Comparison of ENCODE assay signal across 12 cellular contexts in genomic region chr4:115042496-115042895, GRCh38.
DNase-seq lines count a peak whose midpoint lies in the region; ATAC-seq and TF ChIP-seq lines count a peak whose summit lies in the region.
"Had no signal": no experiment of that assay in that cellular context is flagged by ENCODE, and none has a peak within 500 bp of the region (broad histone marks: within the 10 kb centered on the region; RNA-seq: fewer than 3 reads in every experiment).

No MANE protein-coding gene starts in this region.

- ATAC-seq in GM18505 (IDR thresholded peaks at IDR 0.05; ENCODE audit: unreplicated experiment) (peak; percentile 48), HG02798 (IDR thresholded peaks at IDR 0.05; ENCODE audit: poor library complexity, unreplicated experiment) (peak; percentile 55)
- ATAC-seq: activated naive CD4-positive, alpha-beta T cell treated with anti-CD3 and anti-CD28 coated beads, Interleukin-2, amount 50 U/mL, for 72 hours; mucosa of descending colon had no signal

- H3K9me3 ChIP-seq in adipocyte (ENCODE audit: control insufficient read depth, low read length): no peaks in the 10 kb centered on the region
- H3K9me3 ChIP-seq: mucosa of descending colon had no signal

- no peak overlapping the region for H3K4me3 ChIP-seq in adipocyte (ENCODE audit: low read length)
- H3K4me3 ChIP-seq: mucosa of descending colon had no signal

- DNase-seq in adipocyte (ENCODE audit: low read depth) (peak; percentile 1), myocyte (ENCODE audit: low read depth) (peak; percentile 1), SK-N-DZ (ENCODE audit: low spot score) (no peak), NCI-H1930 (lab: John Stamatoyannopoulos, UW) (no peak), SIG-M5 (lab: John Stamatoyannopoulos, UW) (no peak)
- DNase-seq: activated CD4-positive, alpha-beta memory T cell treated with anti-CD3 and anti-CD28 coated beads for 36 hours; mucosa of descending colon; NCI-H2227 treated with DMSO at 0.1 percent for 48 hours; retina had no signal

- no peaks in the 10 kb centered on the region for H3K36me3 ChIP-seq in adipocyte (ENCODE audit: control insufficient read depth, insufficient read depth, low read length, severe bottlenecking)

- H3K27me3 ChIP-seq in adipocyte (replicated peaks; ENCODE audit: control insufficient read depth, insufficient read depth, low read length): no peaks in the 10 kb centered on the region

- no peak for TF ChIP-seq POLR2A in GM18505 (IDR thresholded peaks at IDR 0.05; ENCODE audit: borderline replicate concordance, extremely low read depth, insufficient read depth, insufficient read length)

- H3K9ac ChIP-seq in adipocyte (ENCODE audit: low read length): no peak overlapping the region

- H3K4me1 ChIP-seq in adipocyte (ENCODE audit: control insufficient read depth, insufficient read depth, low read length): no peaks in the 10 kb centered on the region

Comparison
In these comparisons a context has a peak if more than half of its experiments do, and no peak if none do; other contexts are left out.
1. DNase-seq: peak in adipocyte (single experiment) and myocyte (single experiment); none in SK-N-DZ (single experiment), NCI-H1930 (0 of 2) and SIG-M5 (single experiment).